ENCODE assay signal across 10 cellular contexts in genomic region chr1:243842978-243843490, GRCh38. TPM values are rescaled to one million over a fixed set of nuclear protein-coding genes. Genes with fewer than 3 reads are reported as not detected.
DNase-seq lines count a peak whose midpoint lies in the region; ATAC-seq and TF ChIP-seq lines count a peak whose summit lies in the region.
"Had no signal": no experiment of that assay in that cellular context is flagged by ENCODE, and none has a peak within 500 bp of the region (broad histone marks: within the 10 kb centered on the region; RNA-seq: fewer than 3 reads in every experiment).

No MANE protein-coding gene starts in this region.

- H3K9me3 Mint-ChIP-seq in chondrocyte (ENCODE audit: low read depth) = no peaks in the 10 kb centered on the region

- peak overlapping the region; percentile 5 for H3K4me3 Mint-ChIP-seq in chondrocyte (ENCODE audit: unreplicated experiment)

- no peak for ATAC-seq in GM21515 (IDR thresholded peaks at IDR 0.05; ENCODE audit: unreplicated experiment)
- no peak for ATAC-seq in HG02588 (IDR thresholded peaks at IDR 0.05; ENCODE audit: unreplicated experiment)
- ATAC-seq in HG02973 (IDR thresholded peaks at IDR 0.05; ENCODE audit: unreplicated experiment) = no peak
- ATAC-seq: GM12878, Panc1 had no signal

- DNase-seq in AG20443 (ENCODE audit: low spot score) (peak; percentile 73), NT2/D1 (ENCODE audit: low read depth, low spot score) (no peak), chondrocyte (ENCODE audit: low spot score) (no peak), HuH-7.5 (ENCODE audit: low spot score) (no peak)

- H3K36me3 Mint-ChIP-seq in chondrocyte (ENCODE audit: low read depth) = no peaks in the 10 kb centered on the region

- TF ChIP-seq CTCF in chondrocyte (IDR thresholded peaks at IDR 0.05) = no peak

- H3K36me3 ChIP-seq in NT2/D1 (ENCODE audit: insufficient read depth, insufficient read length, low read length) = peaks cover 4% of the 10 kb centered on the region
- H3K36me3 ChIP-seq in muscle layer of duodenum (ENCODE audit: control insufficient read depth in 1 of 2, insufficient read depth in 2 of 2, low read length in 2 of 2) = no peaks in the 10 kb centered on the region

- peaks cover 46% of the 10 kb centered on the region for H3K4me1 Mint-ChIP-seq in chondrocyte (ENCODE audit: low read depth)

- H3K4me3 ChIP-seq in NT2/D1 (ENCODE audit: insufficient read length, low read depth) = no peak overlapping the region
- H3K4me3 ChIP-seq in muscle layer of duodenum (ENCODE audit: low read depth in 1 of 2, low read length in 2 of 2) = no peak overlapping the region
- H3K4me3 ChIP-seq: GM12878 had no signal

- H3K9ac ChIP-seq in NT2/D1 (ENCODE audit: insufficient read length, low read depth) = peak overlapping the region; percentile 8

- peak overlapping the region; percentile 89 for H3K27ac Mint-ChIP-seq in chondrocyte (ENCODE audit: unreplicated experiment)

- H3K4me1 ChIP-seq in NT2/D1 (ENCODE audit: insufficient read depth, insufficient read length) (no peaks in the 10 kb centered on the region), muscle layer of duodenum (ENCODE audit: control insufficient read depth in 1 of 2, insufficient read depth in 2 of 2, low read length in 2 of 2) (peaks cover 0 to 18% of the 10 kb centered on the region in 2 donors)

- H3K27me3 Mint-ChIP-seq in chondrocyte (ENCODE audit: low read depth) = no peaks in the 10 kb centered on the region

- peak overlapping the region; percentile 58 for H3K27ac ChIP-seq in muscle layer of duodenum (ENCODE audit: low read length)

- no peaks in the 10 kb centered on the region for H3K9me3 ChIP-seq in NT2/D1 (ENCODE audit: insufficient read depth, low read length)
- H3K9me3 ChIP-seq in muscle layer of duodenum (ENCODE audit: control insufficient read depth in 1 of 2, low read length in 2 of 2) = no peaks in the 10 kb centered on the region

- H3K27me3 ChIP-seq in NT2/D1 (ENCODE audit: insufficient read depth, insufficient read length) (no peaks in the 10 kb centered on the region), muscle layer of duodenum (ENCODE audit: low read depth, low read length) (no peaks in the 10 kb centered on the region)

RNA-seq across cellular contexts. Expression of gene AKT3, which starts 7.0 kb away (rescaled TPM):
- 85.0 to 113 TPM (median 111 TPM) in 3 replicates for total RNA-seq in chondrocyte
